8 cellular contexts compared by ENCODE assay signal in the genomic region with DNA sequence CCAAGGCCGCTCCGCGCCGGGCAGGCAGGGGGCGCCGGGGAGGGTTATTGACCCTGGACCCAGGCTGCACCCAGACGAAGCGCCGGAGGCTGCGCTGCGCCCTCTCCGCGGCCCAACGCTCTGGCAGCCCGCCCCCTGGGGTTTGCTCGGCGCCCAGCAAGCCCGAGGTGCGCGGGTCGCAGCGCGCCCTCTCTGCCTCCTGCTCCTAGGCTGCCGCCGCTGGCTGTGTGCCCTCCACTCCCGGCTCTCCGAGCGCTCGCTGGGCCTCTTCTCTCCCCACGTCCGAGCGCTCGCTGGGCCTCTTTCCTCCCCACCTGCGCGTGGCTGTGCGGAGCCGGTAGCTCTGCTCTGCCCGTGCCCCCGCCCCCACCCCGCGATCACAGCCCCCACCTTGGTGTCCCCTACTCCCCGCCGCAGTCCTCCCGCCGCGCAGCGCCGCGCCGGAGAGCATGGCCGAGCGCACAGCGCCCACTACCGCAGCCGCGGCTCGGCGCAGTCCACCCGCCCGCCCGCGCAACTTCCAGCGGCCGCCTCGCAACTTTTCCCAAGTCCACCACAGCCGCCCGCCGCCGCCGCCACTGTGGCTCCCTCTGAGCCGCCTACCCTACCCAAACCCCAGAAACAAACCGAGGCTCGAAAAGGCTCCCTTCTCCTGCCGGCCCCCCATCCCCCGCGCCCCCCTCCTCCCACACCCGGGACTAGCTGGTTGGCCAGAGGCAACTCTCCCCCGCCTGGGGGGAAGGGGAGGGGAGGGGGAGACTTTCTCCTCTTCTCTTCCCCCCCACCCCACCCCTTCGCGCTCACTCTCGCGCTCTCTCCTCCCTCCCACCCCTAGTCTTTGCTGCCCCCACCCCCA. TPM values are rescaled to one million over a fixed set of nuclear protein-coding genes. Genes with fewer than 3 reads are reported as not detected.
DNase-seq lines count a peak whose midpoint lies in the region; ATAC-seq and TF ChIP-seq lines count a peak whose summit lies in the region.

No MANE protein-coding gene starts in this region.

- DNase-seq in GM03348 (ENCODE audit: low spot score) (peak; percentile 83), KG1 (lab: John Stamatoyannopoulos, UW) (peak; percentile 53), SHP77 treated with DMSO at 0.1 percent for 48 hours (lab: John Stamatoyannopoulos, UW) (peak; percentile 3), chondrocyte (ENCODE audit: low spot score) (no peak), left kidney (ENCODE audit: low read depth, low spot score) (peak; percentile 93), SKM-1 (lab: John Stamatoyannopoulos, UW; ENCODE audit: unreplicated experiment) (no peak)
- peak; percentile 40 to 41 for DNase-seq in stimulated activated CD8-positive, alpha-beta memory T cell treated with anti-CD3 and anti-CD28 coated beads, Interleukin-15, amount 100 ng/mL, for 48 hours (ENCODE audit: low read depth in 2 of 2)

- H3K4me3 Mint-ChIP-seq in chondrocyte (ENCODE audit: unreplicated experiment): peak overlapping the region; percentile 89

- no peaks in the 10 kb centered on the region for H3K9me3 Mint-ChIP-seq in chondrocyte (ENCODE audit: low read depth)

- peak overlapping the region; percentile 17 for H3K27ac Mint-ChIP-seq in chondrocyte (ENCODE audit: unreplicated experiment)

- H3K36me3 Mint-ChIP-seq in chondrocyte (ENCODE audit: low read depth): peaks cover 3% of the 10 kb centered on the region

- TF ChIP-seq CTCF in chondrocyte (IDR thresholded peaks at IDR 0.05): peak; percentile 82

- ATAC-seq in GM21825 (IDR thresholded peaks at IDR 0.05; ENCODE audit: unreplicated experiment): peak; percentile 62

- H3K4me1 Mint-ChIP-seq in chondrocyte (ENCODE audit: low read depth): peaks cover 44% of the 10 kb centered on the region

- peaks cover 41% of the 10 kb centered on the region for H3K27me3 Mint-ChIP-seq in chondrocyte (ENCODE audit: low read depth)

RNA-seq across cellular contexts. Expression of a gene that starts 1.1 kb away (rescaled TPM):
- 4.6 to 11.4 TPM (median 5.2 TPM) in 3 replicates for total RNA-seq in chondrocyte

Comparison
In these comparisons a context has a peak if more than half of its experiments do, and no peak if none do; other contexts are left out.
1. DNase-seq: peak in GM03348 (single experiment), KG1 (single experiment), SHP77 treated with DMSO at 0.1 percent for 48 hours (single experiment), left kidney (single experiment) and stimulated activated CD8-positive, alpha-beta memory T cell treated with anti-CD3 and anti-CD28 coated beads, Interleukin-15, amount 100 ng/mL, for 48 hours (2 of 2); none in chondrocyte (single experiment) and SKM-1 (single experiment).